Comparison of ENCODE assay signal across 25 cellular contexts in genomic region chr13:79898202-79898826, GRCh38.
DNase-seq lines count a peak whose midpoint lies in the region; ATAC-seq, FAIRE-seq and TF ChIP-seq lines count a peak whose summit lies in the region.
"Had no signal": no experiment of that assay in that cellular context is flagged by ENCODE, and none has a peak within 500 bp of the region (broad histone marks: within the 10 kb centered on the region; RNA-seq: fewer than 3 reads in every experiment).

No MANE protein-coding gene starts in this region.

- no peaks in the 10 kb centered on the region for H3K9me1 ChIP-seq in keratinocyte (ENCODE audit: control insufficient read depth, extremely low read depth, insufficient read depth, low read length)

- intact Hi-C loops in left ventricle myocardium superior (cut with micrococcal nuclease) = no loop called here

- TF ChIP-seq CTCF in right atrium auricular region (IDR thresholded peaks at IDR 0.05) (no peak), keratinocyte (optimal IDR thresholded peaks at IDR 0.05 in 1 of 3, IDR thresholded peaks at IDR 0.05 in 1 of 3, conservative IDR thresholded peaks at IDR 0.05 in 1 of 3; ENCODE audit: extremely low read depth in 1 of 3, insufficient read depth in 2 of 3, low read length in 3 of 3) (no peak), D721Med (IDR thresholded peaks at IDR 0.05; ENCODE audit: insufficient read depth, missing control alignments) (no peak)

- H3K27ac ChIP-seq in right atrium auricular region (peak overlapping the region in 1 of 2 donors; percentile 10), keratinocyte (ENCODE audit: control insufficient read depth, insufficient read depth, low read length) (no peak overlapping the region)
- H3K27ac ChIP-seq: HL-60, Peyer's patch had no signal

- FAIRE-seq in keratinocyte (lab: Jason Lieb, UNC) = no peak
- FAIRE-seq in D721Med (lab: Jason Lieb, UNC) = no peak
- FAIRE-seq: A204.1, G401.6 had no signal

- no peaks in the 10 kb centered on the region for H3K79me2 ChIP-seq in keratinocyte (ENCODE audit: control insufficient read depth, insufficient read depth, low read length)

- ATAC-seq in left ventricle myocardium superior (peak; percentile 63), HG03432 (IDR thresholded peaks at IDR 0.05; ENCODE audit: unreplicated experiment) (peak; percentile 46), GM19395 (IDR thresholded peaks at IDR 0.05; ENCODE audit: unreplicated experiment) (no peak)
- ATAC-seq: GM23338, T-cell had no signal

- no peaks in the 10 kb centered on the region for H4K20me1 ChIP-seq in keratinocyte (ENCODE audit: control insufficient read depth, extremely low read depth, insufficient read depth, low read length)

- H3K4me2 ChIP-seq in keratinocyte (ENCODE audit: control insufficient read depth, extremely low read depth, insufficient read depth, low read depth, low read length) = no peak overlapping the region
- H3K4me2 ChIP-seq: GM23338 had no signal

- H3K27me3 ChIP-seq in right atrium auricular region (no peaks in the 10 kb centered on the region), keratinocyte (ENCODE audit: control insufficient read depth, extremely low read depth, insufficient read depth, low read length) (no peaks in the 10 kb centered on the region)
- H3K27me3 ChIP-seq: BE2C, Peyer's patch, SJCRH30 had no signal

- H2AFZ ChIP-seq in keratinocyte (ENCODE audit: control insufficient read depth, low read length) = peak overlapping the region; percentile 37
- H2AFZ ChIP-seq: GM23338 had no signal

- H3K9me3 ChIP-seq in right atrium auricular region (no peaks in the 10 kb centered on the region), keratinocyte (ENCODE audit: control insufficient read depth, low read depth, low read length) (no peaks in the 10 kb centered on the region)
- H3K9me3 ChIP-seq: BE2C, HAP-1, Peyer's patch, SJCRH30 had no signal

- H3K4me1 ChIP-seq in right atrium auricular region = no peaks in the 10 kb centered on the region
- H3K4me1 ChIP-seq in keratinocyte (ENCODE audit: control insufficient read depth, extremely low read depth, insufficient read depth, low read length) = peaks cover 3% of the 10 kb centered on the region
- H3K4me1 ChIP-seq: Peyer's patch had no signal

- no peak overlapping the region for H3K9ac ChIP-seq in keratinocyte (ENCODE audit: control insufficient read depth, extremely low read depth, insufficient read depth, low read length)

- dilution Hi-C loops in keratinocyte (cut with MboI; ENCODE audit: extremely low pct_ligation_motif_present, low sequenced_read_pairs) = no loop called here

- H3K4me3 ChIP-seq in right atrium auricular region (no peak overlapping the region), keratinocyte (ENCODE audit: control insufficient read depth in 2 of 3, extremely low read depth in 1 of 3, insufficient read depth in 2 of 3, low read depth in 1 of 3, low read length in 3 of 3) (no peak overlapping the region)
- H3K4me3 ChIP-seq: GM23338, HAP-1, Peyer's patch, SJCRH30 had no signal

- DNase-seq in left ventricle myocardium superior (no peak), right atrium auricular region (ENCODE audit: low spot score) (no peak), keratinocyte (ENCODE audit: low read depth, low spot score) (no peak), D721Med (ENCODE audit: insufficient read length, low spot score) (no peak)
- DNase-seq in stimulated activated CD8-positive, alpha-beta memory T cell treated with anti-CD3 and anti-CD28 coated beads, Interleukin-4, amount 100 ng/mL, for 48 hours = no peak
- DNase-seq: BE2C; CD4-positive, alpha-beta memory T cell; DMS153; KBM-7; NCI-H1105; NCI-H146; NCI-H2029; NCI-H345; NCI-H524; NCI-H82; Peyer's patch; SJCRH30; T-cell had no signal

- H3K36me3 ChIP-seq in right atrium auricular region (no peaks in the 10 kb centered on the region), keratinocyte (ENCODE audit: control insufficient read depth in 2 of 2, extremely low read depth in 1 of 2, insufficient read depth in 2 of 2, low read length in 2 of 2) (no peaks in the 10 kb centered on the region)
- H3K36me3 ChIP-seq: BE2C, HAP-1, Peyer's patch, SJCRH30 had no signal
